In genomic region chr6:3808759-3809514, GRCh38 we compare ENCODE assay signal across 9 cellular contexts. TPM values are rescaled to one million over a fixed set of nuclear protein-coding genes. Genes with fewer than 3 reads are reported as not detected.
DNase-seq lines count a peak whose midpoint lies in the region; ATAC-seq and TF ChIP-seq lines count a peak whose summit lies in the region.
"Had no signal": no experiment of that assay in that cellular context is flagged by ENCODE, and none has a peak within 500 bp of the region (broad histone marks: within the 10 kb centered on the region; RNA-seq: fewer than 3 reads in every experiment).

No MANE protein-coding gene starts in this region.

- no peak for TF ChIP-seq CTCF in sigmoid colon (IDR thresholded peaks at IDR 0.05)

- ATAC-seq in GM19397 (IDR thresholded peaks at IDR 0.05; ENCODE audit: unreplicated experiment): no peak

- peak overlapping the region; percentile 30 to 73 (median 54) for H3K27ac ChIP-seq in sigmoid colon

- no peaks in the 10 kb centered on the region for H3K9me3 ChIP-seq in sigmoid colon

- peaks cover 0 to 27% (median 21%) of the 10 kb centered on the region in 4 donors for H3K4me1 ChIP-seq in sigmoid colon

- WGBS in sigmoid colon, 2 donors: 73 to 76% methylated on average over 7 of the region's 7 CpGs

- H3K27me3 ChIP-seq in sigmoid colon: no peaks in the 10 kb centered on the region

- H3K36me3 ChIP-seq in sigmoid colon: no peaks in the 10 kb centered on the region

- intact Hi-C loops in sigmoid colon (cut with DNase I): loop anchor here (5.0 kb wide), 1 partner anchor 37 kb away; no protein-coding TSS in a partner anchor

- DNase-seq in ELR (ENCODE audit: low read depth) (peak; percentile 94), T1000 (lab: John Stamatoyannopoulos, UW) (peak; percentile 79), glomerular visceral epithelial cell (ENCODE audit: extremely low spot score) (peak; percentile 93), sigmoid colon (peak; percentile 83), midbrain (lab: John Stamatoyannopoulos, UW) (no peak), activated gamma-delta T cell treated with Interleukin-2 at 50 U/mL for 16 hours (no peak), NCI-H1694 treated with DMSO at 0.1 percent for 48 hours (lab: John Stamatoyannopoulos, UW) (no peak)
- DNase-seq: activated naive CD4-positive, alpha-beta T cell had no signal

- TF ChIP-seq EP300 in sigmoid colon (IDR thresholded peaks at IDR 0.05): no peak

- no peak overlapping the region for H3K4me3 ChIP-seq in sigmoid colon

- no peak for TF ChIP-seq POLR2A in sigmoid colon (IDR thresholded peaks at IDR 0.05)

RNA-seq across cellular contexts. Expression of gene FAM50B, which starts 40.2 kb away (rescaled TPM):
- total RNA-seq in sigmoid colon: 10 to 100 TPM in 3 of 4 donors, 1 to 10 TPM in 1; 9.6 to 16.1 (median 13.3) TPM
- 1 to 10 TPM; 2.5 to 8.4 (median 5.4) TPM for polyA plus RNA-seq in sigmoid colon

RNA-seq across cellular contexts. Expression of gene PXDC1, which starts 57.4 kb away (rescaled TPM):
- 100 to 1,000 TPM in 1 of 4 donors, 10 to 100 TPM in 3; 46.7 to 116 (median 75.9) TPM for total RNA-seq in sigmoid colon
- polyA plus RNA-seq in sigmoid colon: 10 to 100 TPM in 1 of 3 donors, 1 to 10 TPM in 2; 9.0 to 22.2 (median 9.1) TPM

Comparison
In these comparisons a context has a peak if more than half of its experiments do, and no peak if none do; other contexts are left out.
1. DNase-seq: peak in ELR (single experiment), T1000 (single experiment), glomerular visceral epithelial cell (single experiment) and sigmoid colon (single experiment); none in midbrain (single experiment), activated gamma-delta T cell treated with Interleukin-2 at 50 U/mL for 16 hours (single experiment) and NCI-H1694 treated with DMSO at 0.1 percent for 48 hours (single experiment).